ENCODE assay signal across 22 cellular contexts in the genomic region with DNA sequence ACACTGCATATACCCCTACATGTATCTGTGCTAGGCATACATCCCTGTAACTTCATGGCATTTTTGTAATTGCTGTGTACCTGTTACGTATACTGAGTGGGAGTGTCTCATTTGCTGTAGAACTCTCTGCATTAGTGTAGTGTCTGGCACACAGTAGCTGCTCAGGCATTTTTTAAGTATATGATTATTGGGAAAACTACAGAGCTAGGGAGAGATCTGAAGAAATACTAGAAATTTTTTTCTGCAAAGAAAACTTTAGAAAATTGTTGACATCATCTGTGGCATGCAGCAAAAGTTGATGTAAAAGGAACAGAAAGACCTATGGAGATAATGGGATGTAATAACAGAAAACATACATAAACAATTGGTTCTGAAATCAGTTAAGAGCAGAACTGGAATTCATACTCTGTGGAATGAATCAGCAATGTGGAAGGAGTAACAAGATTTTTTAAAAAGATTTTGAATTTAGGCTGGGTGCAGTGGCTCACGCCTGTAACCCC. TPM values are rescaled to one million over a fixed set of nuclear protein-coding genes. Genes with fewer than 3 reads are reported as not detected.
DNase-seq lines count a peak whose midpoint lies in the region; ATAC-seq and TF ChIP-seq lines count a peak whose summit lies in the region.
"Had no signal": no experiment of that assay in that cellular context is flagged by ENCODE, and none has a peak within 500 bp of the region (broad histone marks: within the 10 kb centered on the region; RNA-seq: fewer than 3 reads in every experiment).

No MANE protein-coding gene starts in this region.

- H3K4me3 Mint-ChIP-seq in T-helper 17 cell (no peak overlapping the region), immature natural killer cell (peak overlapping the region in 1 of 5 donors; percentile 4), glutamatergic neuron (ENCODE audit: unreplicated experiment) (no peak overlapping the region)
- H3K4me3 Mint-ChIP-seq: natural killer cell treated with Interleukin-12 subunit alpha and Interleukin-12 subunit beta and Interleukin-15 and Interleukin-18, amount 100 ng/mL, for 72 hours had no signal

- H3K4me1 Mint-ChIP-seq in T-helper 17 cell = peaks cover 33% of the 10 kb centered on the region
- peaks cover 68 to 89% of the 10 kb centered on the region in 2 donors for H3K4me1 Mint-ChIP-seq in immature natural killer cell
- H3K4me1 Mint-ChIP-seq in glutamatergic neuron (ENCODE audit: low read depth, unreplicated experiment) = no peaks in the 10 kb centered on the region

- H3K27me3 Mint-ChIP-seq in T-helper 17 cell (no peaks in the 10 kb centered on the region), immature natural killer cell (ENCODE audit: low read depth in 3 of 3) (peaks cover 0 to 2% (median 0%) of the 10 kb centered on the region in 3 donors), glutamatergic neuron (ENCODE audit: unreplicated experiment) (no peaks in the 10 kb centered on the region)
- H3K27me3 Mint-ChIP-seq: natural killer cell treated with Interleukin-12 subunit alpha and Interleukin-12 subunit beta and Interleukin-15 and Interleukin-18, amount 100 ng/mL, for 72 hours had no signal

- peaks cover 0 to 3% of the 10 kb centered on the region in 2 donors for H3K9me3 Mint-ChIP-seq in activated naive CD4-positive, alpha-beta T cell treated with anti-CD3 and anti-CD28 coated beads, Interleukin-2, amount 50 U/mL, for 72 hours
- no peaks in the 10 kb centered on the region for H3K9me3 Mint-ChIP-seq in immature natural killer cell
- H3K9me3 Mint-ChIP-seq in glutamatergic neuron (ENCODE audit: unreplicated experiment) = no peaks in the 10 kb centered on the region
- H3K9me3 Mint-ChIP-seq: natural killer cell treated with Interleukin-12 subunit alpha and Interleukin-12 subunit beta and Interleukin-15 and Interleukin-18, amount 100 ng/mL, for 72 hours had no signal

- peak overlapping the region; percentile 4 to 48 for H3K27ac Mint-ChIP-seq in activated naive CD4-positive, alpha-beta T cell treated with anti-CD3 and anti-CD28 coated beads, Interleukin-2, amount 50 U/mL, for 72 hours
- peak overlapping the region; percentile 72 for H3K27ac Mint-ChIP-seq in T-helper 17 cell
- H3K27ac Mint-ChIP-seq in immature natural killer cell = peak overlapping the region in 4 of 6 donors; percentile 21 to 46 (median 28)
- no peak overlapping the region for H3K27ac Mint-ChIP-seq in glutamatergic neuron (ENCODE audit: unreplicated experiment)

- TF ChIP-seq CTCF in glutamatergic neuron (IDR thresholded peaks at IDR 0.05; ENCODE audit: partially characterized antibody, unreplicated experiment) = no peak

- no peak for ATAC-seq in activated naive CD4-positive, alpha-beta T cell treated with anti-CD3 and anti-CD28 coated beads, Interleukin-2, amount 50 U/mL, for 72 hours
- no peak for ATAC-seq in T-helper 17 cell
- ATAC-seq in HG02642 (IDR thresholded peaks at IDR 0.05; ENCODE audit: poor library complexity, unreplicated experiment) = no peak
- ATAC-seq: lower lobe of right lung; mucosa of descending colon; natural killer cell treated with Interleukin-12 subunit alpha and Interleukin-12 subunit beta and Interleukin-15 and Interleukin-18, amount 100 ng/mL, for 72 hours; pancreas had no signal

- no peak for DNase-seq in activated naive CD4-positive, alpha-beta T cell treated with anti-CD3 and anti-CD28 coated beads, Interleukin-2, amount 50 U/mL, for 72 hours (ENCODE audit: low spot score in 2 of 2)
- DNase-seq in activated naive CD4-positive, alpha-beta T cell treated with anti-CD3 and anti-CD28 coated beads, Interleukin-2, amount 50 U/mL, for 16 hours = no peak
- DNase-seq in T-helper 17 cell (no peak), immature natural killer cell (no peak), SW480 (ENCODE audit: low spot score) (no peak), glutamatergic neuron (no peak)
- DNase-seq: activated CD4-positive, CD25-positive, alpha-beta regulatory T cell treated with anti-CD3 and anti-CD28 coated beads, Interleukin-2, amount 50 U/mL, for 72 hours; brain microvascular endothelial cell; DND-41; HCEC 1CT; lower lobe of right lung; mucosa of descending colon; NCI-H1417 treated with DMSO at 0.1 percent for 48 hours; NCI-H2107; NCI-H774; pancreas; retina; SJCRH30; stimulated activated CD4-positive, alpha-beta T cell treated with anti-CD3 and anti-CD28 coated beads, Interleukin-1b, Interleukin-23, amount 100 ng/mL, for 48 hours had no signal

- peaks cover 0 to 32% of the 10 kb centered on the region in 2 donors for H3K36me3 Mint-ChIP-seq in activated naive CD4-positive, alpha-beta T cell treated with anti-CD3 and anti-CD28 coated beads, Interleukin-2, amount 50 U/mL, for 72 hours
- H3K36me3 Mint-ChIP-seq in T-helper 17 cell (ENCODE audit: low read depth) = no peaks in the 10 kb centered on the region
- no peaks in the 10 kb centered on the region for H3K36me3 Mint-ChIP-seq in immature natural killer cell
- no peaks in the 10 kb centered on the region for H3K36me3 Mint-ChIP-seq in glutamatergic neuron (ENCODE audit: unreplicated experiment)
- H3K36me3 Mint-ChIP-seq: natural killer cell treated with Interleukin-12 subunit alpha and Interleukin-12 subunit beta and Interleukin-15 and Interleukin-18, amount 100 ng/mL, for 72 hours had no signal

- H3K9me3 ChIP-seq in T-helper 17 cell (ENCODE audit: control insufficient read depth, low read length, poor library complexity, severe bottlenecking) = no peaks in the 10 kb centered on the region
- H3K9me3 ChIP-seq: lower lobe of right lung, mucosa of descending colon, pancreas, SJCRH30, tibial nerve had no signal

RNA-seq across cellular contexts. Expression of a gene that starts 11.6 kb away (rescaled TPM):
- total RNA-seq in activated naive CD4-positive, alpha-beta T cell treated with anti-CD3 and anti-CD28 coated beads, Interleukin-2, amount 50 U/mL, for 72 hours = 100 to 1,000 TPM; 156 to 184 TPM
- total RNA-seq in T-helper 17 cell (10 to 100 TPM; 87.7 to 89.3 TPM), glutamatergic neuron (ENCODE audit: unreplicated experiment) (253 TPM)
- polyA plus RNA-seq in immature natural killer cell = 10 to 100 TPM; 33.9 to 65.6 (median 45.4) TPM
